ENCODE assay signal across 1 cellular context in the genomic region with DNA sequence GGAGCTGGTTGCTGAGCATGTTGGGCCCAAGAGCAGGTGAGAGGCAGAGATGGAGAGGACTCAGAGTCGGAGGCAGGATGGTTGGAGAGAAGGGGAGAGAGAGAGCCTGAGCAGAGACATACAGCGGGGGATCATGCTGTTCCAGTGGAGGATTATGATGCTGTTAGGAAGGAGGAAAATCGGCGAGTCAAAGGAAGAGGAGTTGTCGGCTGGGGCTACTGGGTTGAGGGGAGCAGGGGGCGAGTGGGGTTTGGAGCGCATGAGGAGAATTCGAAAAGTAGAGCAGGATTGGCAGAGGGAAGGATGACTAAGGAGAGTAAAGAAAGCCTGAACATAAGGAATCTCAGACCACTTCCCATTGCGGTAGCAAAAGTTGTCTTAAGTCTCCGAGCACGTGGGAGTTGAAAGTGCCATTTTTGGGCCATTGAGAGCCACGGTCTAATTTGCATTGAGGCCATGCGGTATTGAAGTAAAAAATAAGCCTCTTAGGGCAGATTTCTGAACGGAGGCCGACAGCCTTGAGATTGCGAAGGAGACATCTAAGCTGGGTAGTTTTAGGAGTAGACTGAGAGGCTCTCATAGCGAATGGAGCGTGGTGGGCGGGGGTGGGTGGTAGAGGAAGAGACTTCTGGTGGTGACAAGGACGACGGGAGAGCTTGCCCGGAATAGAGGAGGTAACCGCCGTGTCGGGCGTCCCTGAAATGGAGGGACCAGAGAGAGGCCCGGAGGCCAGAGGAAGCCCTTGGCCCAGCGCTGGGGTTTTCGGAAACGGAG.
A peak's percentile ranks its signal among the peaks of the same experiment; 100 is the strongest.
TF ChIP-seq lines count a peak whose summit lies in the region.

No MANE protein-coding gene starts in this region.

TF ChIP-seq in K562, 482 proteins besides CTCF, POLR2A, EP300 and RAD21 (continued from another document and continues in another):
- TF ChIP-seq NRF1 (conservative IDR thresholded peaks at IDR 0.05 in 1 of 2, IDR thresholded peaks at IDR 0.05 in 1 of 2) (no peak), TAF7 (tag; IDR thresholded peaks at IDR 0.05) (peak; percentile 54; the same call in 1 of the 2 replicates), MECOM (CRISPR knock-in tag; IDR thresholded peaks at IDR 0.05) (no peak), SP1 (CRISPR knock-in tag; IDR thresholded peaks at IDR 0.05) (no peak), ZNF668 (CRISPR knock-in tag; IDR thresholded peaks at IDR 0.05) (no peak; the same call in 1 of the 2 replicates), OTX1 (CRISPR knock-in tag; IDR thresholded peaks at IDR 0.05) (no peak), KLF6 (CRISPR knock-in tag; IDR thresholded peaks at IDR 0.05; ENCODE audit: borderline replicate concordance) (no peak), ZFP1 (CRISPR knock-in tag; IDR thresholded peaks at IDR 0.05) (no peak), ZNF3 (CRISPR knock-in tag; IDR thresholded peaks at IDR 0.05) (no peak), ZFX (CRISPR knock-in tag; IDR thresholded peaks at IDR 0.05) (peak; percentile 66), POLR2AphosphoS2 (IDR thresholded peaks at IDR 0.05; ENCODE audit: low read length) (no peak), IFI16 (CRISPR knock-in tag; IDR thresholded peaks at IDR 0.05) (no peak), BCOR (IDR thresholded peaks at IDR 0.05) (0 out of 2 replicates have a peak, but pooled peaks have one; percentile 23), L3MBTL2 (IDR thresholded peaks at IDR 0.05) (peak; percentile 98), NR3C1 (CRISPR knock-in tag; IDR thresholded peaks at IDR 0.05) (no peak), TRIM28 (IDR thresholded peaks at IDR 0.05) (no peak), U2AF1 (optimal IDR thresholded peaks at IDR 0.05; ENCODE audit: low read depth, low read length) (no peak), SIRT6 (IDR thresholded peaks at IDR 0.05; ENCODE audit: low read depth, low read length) (no peak), SMC3 (conservative IDR thresholded peaks at IDR 0.05; ENCODE audit: insufficient read depth, low read depth, low read length) (no peak), SP2 (IDR thresholded peaks at IDR 0.05; ENCODE audit: extremely low read depth, low read depth, low read length, poor library complexity, severe bottlenecking) (no peak), NONO (IDR thresholded peaks at IDR 0.05; ENCODE audit: low read depth in 2 of 2, low read length in 1 of 2) (no peak), ZNF146 (CRISPR knock-in tag; IDR thresholded peaks at IDR 0.05; ENCODE audit: unreplicated experiment) (no peak), BRF1 (IDR thresholded peaks at IDR 0.05; ENCODE audit: borderline replicate concordance, extremely low read depth, insufficient read length) (no peak), ERF (CRISPR knock-in tag; IDR thresholded peaks at IDR 0.05) (no peak), ZNF75A (CRISPR knock-in tag; IDR thresholded peaks at IDR 0.05) (no peak), RBM22 (IDR thresholded peaks at IDR 0.05; ENCODE audit: low read depth, low read length, poor library complexity, severe bottlenecking) (no peak), ETS2 (tag; IDR thresholded peaks at IDR 0.05; ENCODE audit: borderline replicate concordance, poor library complexity, severe bottlenecking) (no peak), SRSF9 (IDR thresholded peaks at IDR 0.05; ENCODE audit: borderline replicate concordance, low read depth, low read length) (no peak), ZNF274 (IDR thresholded peaks at IDR 0.05; ENCODE audit: borderline replicate concordance, low read depth, low read length) (no peak), HNRNPH1 (optimal IDR thresholded peaks at IDR 0.05; ENCODE audit: low read depth, low read length) (no peak)
- TF ChIP-seq, protein P1, sequence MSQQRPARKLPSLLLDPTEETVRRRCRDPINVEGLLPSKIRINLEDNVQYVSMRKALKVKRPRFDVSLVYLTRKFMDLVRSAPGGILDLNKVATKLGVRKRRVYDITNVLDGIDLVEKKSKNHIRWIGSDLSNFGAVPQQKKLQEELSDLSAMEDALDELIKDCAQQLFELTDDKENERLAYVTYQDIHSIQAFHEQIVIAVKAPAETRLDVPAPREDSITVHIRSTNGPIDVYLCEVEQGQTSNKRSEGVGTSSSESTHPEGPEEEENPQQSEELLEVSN (IDR thresholded peaks at IDR 0.05; ENCODE audit: borderline replicate concordance in 1 of 2, extremely low read depth in 1 of 2, insufficient read depth in 1 of 2, insufficient read length in 1 of 2, low read depth in 1 of 2, low read length in 1 of 2, poor library complexity in 1 of 2, severe bottlenecking in 1 of 2), result peak; percentile 65 to 69
- TF ChIP-seq, protein P2, sequence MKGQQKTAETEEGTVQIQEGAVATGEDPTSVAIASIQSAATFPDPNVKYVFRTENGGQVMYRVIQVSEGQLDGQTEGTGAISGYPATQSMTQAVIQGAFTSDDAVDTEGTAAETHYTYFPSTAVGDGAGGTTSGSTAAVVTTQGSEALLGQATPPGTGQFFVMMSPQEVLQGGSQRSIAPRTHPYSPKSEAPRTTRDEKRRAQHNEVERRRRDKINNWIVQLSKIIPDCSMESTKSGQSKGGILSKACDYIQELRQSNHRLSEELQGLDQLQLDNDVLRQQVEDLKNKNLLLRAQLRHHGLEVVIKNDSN (CRISPR knock-in tag; IDR thresholded peaks at IDR 0.05), result peak; percentile 62
- TF ChIP-seq, protein P3, sequence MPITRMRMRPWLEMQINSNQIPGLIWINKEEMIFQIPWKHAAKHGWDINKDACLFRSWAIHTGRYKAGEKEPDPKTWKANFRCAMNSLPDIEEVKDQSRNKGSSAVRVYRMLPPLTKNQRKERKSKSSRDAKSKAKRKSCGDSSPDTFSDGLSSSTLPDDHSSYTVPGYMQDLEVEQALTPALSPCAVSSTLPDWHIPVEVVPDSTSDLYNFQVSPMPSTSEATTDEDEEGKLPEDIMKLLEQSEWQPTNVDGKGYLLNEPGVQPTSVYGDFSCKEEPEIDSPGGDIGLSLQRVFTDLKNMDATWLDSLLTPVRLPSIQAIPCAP (CRISPR knock-in tag; IDR thresholded peaks at IDR 0.05; ENCODE audit: borderline replicate concordance), result no peak
- TF ChIP-seq, protein P4, sequence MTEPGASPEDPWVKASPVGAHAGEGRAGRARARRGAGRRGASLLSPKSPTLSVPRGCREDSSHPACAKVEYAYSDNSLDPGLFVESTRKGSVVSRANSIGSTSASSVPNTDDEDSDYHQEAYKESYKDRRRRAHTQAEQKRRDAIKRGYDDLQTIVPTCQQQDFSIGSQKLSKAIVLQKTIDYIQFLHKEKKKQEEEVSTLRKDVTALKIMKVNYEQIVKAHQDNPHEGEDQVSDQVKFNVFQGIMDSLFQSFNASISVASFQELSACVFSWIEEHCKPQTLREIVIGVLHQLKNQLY (CRISPR knock-in tag; conservative IDR thresholded peaks at IDR 0.05), result no peak
- TF ChIP-seq, protein P5, sequence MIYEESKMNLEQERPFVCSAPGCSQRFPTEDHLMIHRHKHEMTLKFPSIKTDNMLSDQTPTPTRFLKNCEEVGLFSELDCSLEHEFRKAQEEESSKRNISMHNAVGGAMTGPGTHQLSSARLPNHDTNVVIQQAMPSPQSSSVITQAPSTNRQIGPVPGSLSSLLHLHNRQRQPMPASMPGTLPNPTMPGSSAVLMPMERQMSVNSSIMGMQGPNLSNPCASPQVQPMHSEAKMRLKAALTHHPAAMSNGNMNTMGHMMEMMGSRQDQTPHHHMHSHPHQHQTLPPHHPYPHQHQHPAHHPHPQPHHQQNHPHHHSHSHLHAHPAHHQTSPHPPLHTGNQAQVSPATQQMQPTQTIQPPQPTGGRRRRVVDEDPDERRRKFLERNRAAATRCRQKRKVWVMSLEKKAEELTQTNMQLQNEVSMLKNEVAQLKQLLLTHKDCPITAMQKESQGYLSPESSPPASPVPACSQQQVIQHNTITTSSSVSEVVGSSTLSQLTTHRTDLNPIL (CRISPR knock-in tag; IDR thresholded peaks at IDR 0.05), result no peak
- TF ChIP-seq, protein P6, sequence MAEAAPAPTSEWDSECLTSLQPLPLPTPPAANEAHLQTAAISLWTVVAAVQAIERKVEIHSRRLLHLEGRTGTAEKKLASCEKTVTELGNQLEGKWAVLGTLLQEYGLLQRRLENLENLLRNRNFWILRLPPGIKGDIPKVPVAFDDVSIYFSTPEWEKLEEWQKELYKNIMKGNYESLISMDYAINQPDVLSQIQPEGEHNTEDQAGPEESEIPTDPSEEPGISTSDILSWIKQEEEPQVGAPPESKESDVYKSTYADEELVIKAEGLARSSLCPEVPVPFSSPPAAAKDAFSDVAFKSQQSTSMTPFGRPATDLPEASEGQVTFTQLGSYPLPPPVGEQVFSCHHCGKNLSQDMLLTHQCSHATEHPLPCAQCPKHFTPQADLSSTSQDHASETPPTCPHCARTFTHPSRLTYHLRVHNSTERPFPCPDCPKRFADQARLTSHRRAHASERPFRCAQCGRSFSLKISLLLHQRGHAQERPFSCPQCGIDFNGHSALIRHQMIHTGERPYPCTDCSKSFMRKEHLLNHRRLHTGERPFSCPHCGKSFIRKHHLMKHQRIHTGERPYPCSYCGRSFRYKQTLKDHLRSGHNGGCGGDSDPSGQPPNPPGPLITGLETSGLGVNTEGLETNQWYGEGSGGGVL (CRISPR knock-in tag; IDR thresholded peaks at IDR 0.05), result no peak
- TF ChIP-seq, protein P7, sequence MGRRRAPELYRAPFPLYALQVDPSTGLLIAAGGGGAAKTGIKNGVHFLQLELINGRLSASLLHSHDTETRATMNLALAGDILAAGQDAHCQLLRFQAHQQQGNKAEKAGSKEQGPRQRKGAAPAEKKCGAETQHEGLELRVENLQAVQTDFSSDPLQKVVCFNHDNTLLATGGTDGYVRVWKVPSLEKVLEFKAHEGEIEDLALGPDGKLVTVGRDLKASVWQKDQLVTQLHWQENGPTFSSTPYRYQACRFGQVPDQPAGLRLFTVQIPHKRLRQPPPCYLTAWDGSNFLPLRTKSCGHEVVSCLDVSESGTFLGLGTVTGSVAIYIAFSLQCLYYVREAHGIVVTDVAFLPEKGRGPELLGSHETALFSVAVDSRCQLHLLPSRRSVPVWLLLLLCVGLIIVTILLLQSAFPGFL (CRISPR knock-in tag; IDR thresholded peaks at IDR 0.05), result no peak
- TF ChIP-seq, protein P8, sequence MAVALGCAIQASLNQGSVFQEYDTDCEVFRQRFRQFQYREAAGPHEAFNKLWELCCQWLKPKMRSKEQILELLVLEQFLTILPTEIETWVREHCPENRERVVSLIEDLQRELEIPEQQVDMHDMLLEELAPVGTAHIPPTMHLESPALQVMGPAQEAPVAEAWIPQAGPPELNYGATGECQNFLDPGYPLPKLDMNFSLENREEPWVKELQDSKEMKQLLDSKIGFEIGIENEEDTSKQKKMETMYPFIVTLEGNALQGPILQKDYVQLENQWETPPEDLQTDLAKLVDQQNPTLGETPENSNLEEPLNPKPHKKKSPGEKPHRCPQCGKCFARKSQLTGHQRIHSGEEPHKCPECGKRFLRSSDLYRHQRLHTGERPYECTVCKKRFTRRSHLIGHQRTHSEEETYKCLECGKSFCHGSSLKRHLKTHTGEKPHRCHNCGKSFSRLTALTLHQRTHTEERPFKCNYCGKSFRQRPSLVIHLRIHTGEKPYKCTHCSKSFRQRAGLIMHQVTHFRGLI (CRISPR knock-in tag; IDR thresholded peaks at IDR 0.05), result no peak
- TF ChIP-seq, protein P9, sequence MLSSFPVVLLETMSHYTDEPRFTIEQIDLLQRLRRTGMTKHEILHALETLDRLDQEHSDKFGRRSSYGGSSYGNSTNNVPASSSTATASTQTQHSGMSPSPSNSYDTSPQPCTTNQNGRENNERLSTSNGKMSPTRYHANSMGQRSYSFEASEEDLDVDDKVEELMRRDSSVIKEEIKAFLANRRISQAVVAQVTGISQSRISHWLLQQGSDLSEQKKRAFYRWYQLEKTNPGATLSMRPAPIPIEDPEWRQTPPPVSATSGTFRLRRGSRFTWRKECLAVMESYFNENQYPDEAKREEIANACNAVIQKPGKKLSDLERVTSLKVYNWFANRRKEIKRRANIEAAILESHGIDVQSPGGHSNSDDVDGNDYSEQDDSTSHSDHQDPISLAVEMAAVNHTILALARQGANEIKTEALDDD (IDR thresholded peaks at IDR 0.05), result no peak
- TF ChIP-seq, protein P10, sequence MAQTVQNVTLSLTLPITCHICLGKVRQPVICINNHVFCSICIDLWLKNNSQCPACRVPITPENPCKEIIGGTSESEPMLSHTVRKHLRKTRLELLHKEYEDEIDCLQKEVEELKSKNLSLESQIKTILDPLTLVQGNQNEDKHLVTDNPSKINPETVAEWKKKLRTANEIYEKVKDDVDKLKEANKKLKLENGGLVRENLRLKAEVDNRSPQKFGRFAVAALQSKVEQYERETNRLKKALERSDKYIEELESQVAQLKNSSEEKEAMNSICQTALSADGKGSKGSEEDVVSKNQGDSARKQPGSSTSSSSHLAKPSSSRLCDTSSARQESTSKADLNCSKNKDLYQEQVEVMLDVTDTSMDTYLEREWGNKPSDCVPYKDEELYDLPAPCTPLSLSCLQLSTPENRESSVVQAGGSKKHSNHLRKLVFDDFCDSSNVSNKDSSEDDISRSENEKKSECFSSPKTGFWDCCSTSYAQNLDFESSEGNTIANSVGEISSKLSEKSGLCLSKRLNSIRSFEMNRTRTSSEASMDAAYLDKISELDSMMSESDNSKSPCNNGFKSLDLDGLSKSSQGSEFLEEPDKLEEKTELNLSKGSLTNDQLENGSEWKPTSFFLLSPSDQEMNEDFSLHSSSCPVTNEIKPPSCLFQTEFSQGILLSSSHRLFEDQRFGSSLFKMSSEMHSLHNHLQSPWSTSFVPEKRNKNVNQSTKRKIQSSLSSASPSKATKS (CRISPR knock-in tag; IDR thresholded peaks at IDR 0.05), result no peak
- TF ChIP-seq, protein P11, sequence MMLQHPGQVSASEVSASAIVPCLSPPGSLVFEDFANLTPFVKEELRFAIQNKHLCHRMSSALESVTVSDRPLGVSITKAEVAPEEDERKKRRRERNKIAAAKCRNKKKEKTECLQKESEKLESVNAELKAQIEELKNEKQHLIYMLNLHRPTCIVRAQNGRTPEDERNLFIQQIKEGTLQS (IDR thresholded peaks at IDR 0.05), result no peak
- TF ChIP-seq, protein P11 (CRISPR knock-in tag; conservative IDR thresholded peaks at IDR 0.05), result no peak
- TF ChIP-seq, protein P12, sequence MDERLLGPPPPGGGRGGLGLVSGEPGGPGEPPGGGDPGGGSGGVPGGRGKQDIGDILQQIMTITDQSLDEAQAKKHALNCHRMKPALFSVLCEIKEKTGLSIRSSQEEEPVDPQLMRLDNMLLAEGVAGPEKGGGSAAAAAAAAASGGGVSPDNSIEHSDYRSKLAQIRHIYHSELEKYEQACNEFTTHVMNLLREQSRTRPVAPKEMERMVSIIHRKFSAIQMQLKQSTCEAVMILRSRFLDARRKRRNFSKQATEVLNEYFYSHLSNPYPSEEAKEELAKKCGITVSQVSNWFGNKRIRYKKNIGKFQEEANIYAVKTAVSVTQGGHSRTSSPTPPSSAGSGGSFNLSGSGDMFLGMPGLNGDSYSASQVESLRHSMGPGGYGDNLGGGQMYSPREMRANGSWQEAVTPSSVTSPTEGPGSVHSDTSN (CRISPR knock-in tag; IDR thresholded peaks at IDR 0.05; ENCODE audit: low read depth), result no peak
- TF ChIP-seq, protein P12 (tag; conservative IDR thresholded peaks at IDR 0.05; ENCODE audit: low read depth), result no peak
